Comparison of ENCODE assay signal across 1 cellular context in genomic region chr2:75654012-75654411, GRCh38.
TF ChIP-seq lines count a peak whose summit lies in the region.

No MANE protein-coding gene starts in this region.

TF ChIP-seq in WTC11, 78 proteins besides CTCF, POLR2A, EP300 and RAD21 (continued from another document):
- TF ChIP-seq ARID4B (CRISPR knock-in tag; IDR thresholded peaks at IDR 0.05; ENCODE audit: borderline replicate concordance) (no peak), NR3C1 (CRISPR knock-in tag; conservative IDR thresholded peaks at IDR 0.05; ENCODE audit: low read depth) (no peak), FOXJ3 (CRISPR knock-in tag; IDR thresholded peaks at IDR 0.05; ENCODE audit: borderline replicate concordance) (no peak), SP1 (CRISPR knock-in tag; conservative IDR thresholded peaks at IDR 0.05) (no peak), NR1H2 (CRISPR knock-in tag; IDR thresholded peaks at IDR 0.05) (no peak), NFYB (CRISPR knock-in tag; conservative IDR thresholded peaks at IDR 0.05; ENCODE audit: low read depth) (no peak), SMAD4 (CRISPR knock-in tag; IDR thresholded peaks at IDR 0.05) (no peak), ZMAT4 (CRISPR knock-in tag; IDR thresholded peaks at IDR 0.05) (no peak), AR (CRISPR knock-in tag; IDR thresholded peaks at IDR 0.05) (no peak)
